In genomic region chr18:36697905-36698304, GRCh38 we compare ENCODE assay signal across 19 cellular contexts.
DNase-seq lines count a peak whose midpoint lies in the region; ATAC-seq and TF ChIP-seq lines count a peak whose summit lies in the region.
"Had no signal": no experiment of that assay in that cellular context is flagged by ENCODE, and none has a peak within 500 bp of the region (broad histone marks: within the 10 kb centered on the region; RNA-seq: fewer than 3 reads in every experiment).

No MANE protein-coding gene starts in this region.

- H3K9me3 ChIP-seq in mesenchymal stem cell (ENCODE audit: control insufficient read depth, low read length) (no peaks in the 10 kb centered on the region), SJCRH30 (replicated peaks) (no peaks in the 10 kb centered on the region)
- H3K9me3 ChIP-seq: BLaER1 treated with 17β-estradiol and CSF1 and Interleukin-3, amounts not matched to agents 10 nM and 100 nM; esophagus muscularis mucosa; vagina had no signal

- H2BK15ac ChIP-seq in mesenchymal stem cell (ENCODE audit: low read depth, poor library complexity, severe bottlenecking): no peak overlapping the region

- DNase-seq in AG20443 (ENCODE audit: low spot score) (peak; percentile 84), M059J (ENCODE audit: low read depth) (peak; percentile 91), cardiac fibroblast (ENCODE audit: low read depth in 2 of 2) (peak; percentile 49 to 76), mesenchymal stem cell (no peak), NCI-H526 (lab: John Stamatoyannopoulos, UW) (no peak), SJCRH30 (no peak), activated gamma-delta T cell (lab: John Stamatoyannopoulos, UW) (no peak), omental fat pad (ENCODE audit: low spot score) (no peak)
- DNase-seq: activated CD4-positive, alpha-beta memory T cell treated with anti-CD3 and anti-CD28 coated beads, Interleukin-2, amount 10 ng/mL, durations not matched to agents 7 days and 5 days; activated gamma-delta T cell treated with Interleukin-2 at 50 U/mL for 16 hours; cerebellar nuclear complex; GF-D8; NCI-H510A treated with DMSO at 0.1 percent for 48 hours; Right ventricle myocardium superior; stimulated activated CD4-positive, alpha-beta T cell treated with anti-CD3 and anti-CD28 coated beads, Interleukin-4, amount 100 ng/mL, for 1 hour had no signal

- no peak for TF ChIP-seq CTCF in cardiac fibroblast (IDR thresholded peaks at IDR 0.05; ENCODE audit: low read depth, low read length)
- no peak for TF ChIP-seq CTCF in omental fat pad (IDR thresholded peaks at IDR 0.05)

- peak overlapping the region; percentile 0 for H3K27ac ChIP-seq in mesenchymal stem cell (ENCODE audit: low read length, poor library complexity, severe bottlenecking)
- no peak overlapping the region for H3K27ac ChIP-seq in SJCRH30
- H3K27ac ChIP-seq: BLaER1 treated with 17β-estradiol and CSF1 and Interleukin-3, amounts not matched to agents 10 nM and 100 nM; esophagus muscularis mucosa; vagina had no signal

- H4K91ac ChIP-seq in mesenchymal stem cell (ENCODE audit: low read length): no peak overlapping the region

- H2AFZ ChIP-seq in mesenchymal stem cell (ENCODE audit: low read depth, low read length): no peak overlapping the region

- H4K8ac ChIP-seq in mesenchymal stem cell (ENCODE audit: low read length): no peak overlapping the region

- no peak overlapping the region for H2AK5ac ChIP-seq in mesenchymal stem cell (ENCODE audit: low read length, severe bottlenecking)

- H3K27me3 ChIP-seq in mesenchymal stem cell (ENCODE audit: control insufficient read depth in 1 of 2, insufficient read depth in 1 of 2, low read length in 2 of 2) (no peaks in the 10 kb centered on the region), SJCRH30 (no peaks in the 10 kb centered on the region)
- H3K27me3 ChIP-seq: BLaER1 treated with 17β-estradiol and CSF1 and Interleukin-3, amounts not matched to agents 10 nM and 100 nM; esophagus muscularis mucosa; vagina had no signal

- no peak overlapping the region for H3K4me3 ChIP-seq in cardiac fibroblast (replicated peaks in 1 of 2; ENCODE audit: low read depth in 2 of 2, low read length in 2 of 2)
- H3K4me3 ChIP-seq in mesenchymal stem cell (ENCODE audit: insufficient read depth in 1 of 2, low read depth in 1 of 2, low read length in 2 of 2): no peak overlapping the region
- H3K4me3 ChIP-seq in SJCRH30: no peak overlapping the region
- H3K4me3 ChIP-seq: BLaER1 treated with 17β-estradiol and CSF1 and Interleukin-3, amounts not matched to agents 10 nM and 100 nM; esophagus muscularis mucosa; vagina had no signal

- no peak overlapping the region for H3K4me2 ChIP-seq in mesenchymal stem cell (ENCODE audit: low read length, poor library complexity, severe bottlenecking)
- H3K4me2 ChIP-seq: BLaER1 treated with 17β-estradiol and CSF1 and Interleukin-3, amounts not matched to agents 10 nM and 100 nM had no signal

- no peaks in the 10 kb centered on the region for H3K4me1 ChIP-seq in mesenchymal stem cell (ENCODE audit: control insufficient read depth, insufficient read depth, low read depth, low read length)
- no peaks in the 10 kb centered on the region for H3K4me1 ChIP-seq in SJCRH30
- H3K4me1 ChIP-seq: BLaER1 treated with 17β-estradiol and CSF1 and Interleukin-3, amounts not matched to agents 10 nM and 100 nM had no signal

- no peak overlapping the region for H3K23ac ChIP-seq in mesenchymal stem cell (ENCODE audit: low read length in 2 of 2)

- H3K14ac ChIP-seq in mesenchymal stem cell (ENCODE audit: low read length in 2 of 2): no peak overlapping the region

- H3K36me3 ChIP-seq in mesenchymal stem cell (ENCODE audit: control insufficient read depth in 1 of 2, insufficient read depth in 2 of 2, low read depth in 1 of 2, low read length in 2 of 2): peaks cover 0 to 18% of the 10 kb centered on the region in 2 experiments
- no peaks in the 10 kb centered on the region for H3K36me3 ChIP-seq in SJCRH30
- H3K36me3 ChIP-seq: BLaER1 treated with 17β-estradiol and CSF1 and Interleukin-3, amounts not matched to agents 10 nM and 100 nM; esophagus muscularis mucosa; vagina had no signal

- no peak overlapping the region for H3K18ac ChIP-seq in mesenchymal stem cell (ENCODE audit: low read depth in 1 of 2, low read length in 2 of 2)

- 89% methylated on average over 1 of the region's 2 CpGs for WGBS in mesenchymal stem cell

- no peak for ATAC-seq in omental fat pad (ENCODE audit: low FRiP score)
- ATAC-seq: stimulated activated effector memory CD8-positive, alpha-beta T cell treated with anti-CD3 and anti-CD28 coated beads, Interleukin-12 subunit alpha, Interleukin-12 subunit beta, amount 100 ng/mL, for 72 hours had no signal

- H3K4ac ChIP-seq in mesenchymal stem cell (ENCODE audit: low read depth in 1 of 2, low read length in 2 of 2): no peak overlapping the region

- no peak overlapping the region for H2BK5ac ChIP-seq in mesenchymal stem cell (ENCODE audit: low read depth, low read length, poor library complexity, severe bottlenecking)

- H3K79me1 ChIP-seq in mesenchymal stem cell (replicated peaks; ENCODE audit: low read length, poor library complexity, severe bottlenecking): peaks cover 2% of the 10 kb centered on the region

- no peak overlapping the region for H2BK120ac ChIP-seq in mesenchymal stem cell (ENCODE audit: low read depth, low read length)

- no peak overlapping the region for H2BK12ac ChIP-seq in mesenchymal stem cell (ENCODE audit: low read length in 2 of 2)

- no peak overlapping the region for H3K9ac ChIP-seq in mesenchymal stem cell (ENCODE audit: low read length)
- H3K9ac ChIP-seq: BLaER1 treated with 17β-estradiol and CSF1 and Interleukin-3, amounts not matched to agents 10 nM and 100 nM had no signal

Comparison
In these comparisons a context has a peak if more than half of its experiments do, and no peak if none do; other contexts are left out.
1. DNase-seq: peak in AG20443 (single experiment), M059J (single experiment) and cardiac fibroblast (2 of 2); none in mesenchymal stem cell (single experiment), NCI-H526 (0 of 2), SJCRH30 (0 of 2), activated gamma-delta T cell (single experiment) and omental fat pad (single experiment).